In the genomic region with DNA sequence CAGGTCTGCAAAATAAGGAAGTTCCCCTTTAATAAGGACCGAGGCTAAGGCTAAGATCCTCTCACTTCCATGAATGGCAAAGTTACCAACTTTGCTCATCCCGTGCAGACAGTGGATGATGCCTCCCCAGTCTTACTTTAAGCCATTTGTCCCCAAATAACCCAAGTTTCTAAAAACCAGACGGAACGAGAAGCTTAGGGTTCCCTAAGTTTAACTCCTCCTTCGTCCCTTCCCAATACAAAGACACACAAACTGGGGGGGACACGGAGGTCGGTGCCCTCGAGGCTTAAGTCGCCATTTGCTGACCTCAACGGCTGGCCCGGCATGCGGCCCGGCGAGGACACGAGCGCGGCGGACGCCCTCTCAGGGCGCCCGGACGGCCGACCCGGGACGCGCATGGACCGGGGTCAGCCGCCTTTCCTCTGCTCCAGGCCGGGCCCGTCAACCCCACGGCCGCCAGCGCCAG, we compare ENCODE assay signal across 8 cellular contexts. TPM values are rescaled to one million over a fixed set of nuclear protein-coding genes. Genes with fewer than 3 reads are reported as not detected.
DNase-seq lines count a peak whose midpoint lies in the region; ATAC-seq and TF ChIP-seq lines count a peak whose summit lies in the region.

No MANE protein-coding gene starts in this region.

- peaks cover 20% of the 10 kb centered on the region for H3K4me1 Mint-ChIP-seq in activated CD8-positive, alpha-beta T cell treated with anti-CD3 and anti-CD28 coated beads, Interleukin-2, amount 10 ng/mL, durations not matched to agents 7 days and 5 days (ENCODE audit: low read depth)
- peaks cover 27 to 50% of the 10 kb centered on the region in 2 donors for H3K4me1 Mint-ChIP-seq in natural killer cell

- peak overlapping the region; percentile 72 for H3K4me3 Mint-ChIP-seq in activated CD8-positive, alpha-beta T cell treated with anti-CD3 and anti-CD28 coated beads, Interleukin-2, amount 10 ng/mL, durations not matched to agents 7 days and 5 days
- peak overlapping the region; percentile 86 for H3K4me3 Mint-ChIP-seq in natural killer cell

- DNase-seq in NB4 (ENCODE audit: low read depth) (peak; percentile 80), fibroblast of pulmonary artery (ENCODE audit: low read depth) (no peak), natural killer cell (no peak), GM10248 (ENCODE audit: extremely low spot score) (no peak)
- peak; percentile 31 for DNase-seq in activated CD8-positive, alpha-beta T cell treated with anti-CD3 and anti-CD28 coated beads, Interleukin-2, amount 10 ng/mL, durations not matched to agents 7 days and 5 days

- peak overlapping the region; percentile 58 for H3K27ac Mint-ChIP-seq in activated CD8-positive, alpha-beta T cell treated with anti-CD3 and anti-CD28 coated beads, Interleukin-2, amount 10 ng/mL, durations not matched to agents 7 days and 5 days
- H3K27ac Mint-ChIP-seq in natural killer cell = peak overlapping the region; percentile 68 to 93

- POLR2A ChIA-PET in activated CD8-positive, alpha-beta T cell treated with anti-CD3 and anti-CD28 coated beads, Interleukin-2, amount 10 ng/mL, durations not matched to agents 7 days and 5 days (lab: Charles Lee) = interaction anchor here (2.2 to 3.6 kb wide), 4 partner anchors 10 to 150 kb away, joined by 11 to 46 read pairs (median 16); a partner anchor contains a TSS
- POLR2A ChIA-PET in GM10248 (lab: Yijun Ruan, JAX) = no interaction called here

- ATAC-seq in HG02763 (IDR thresholded peaks at IDR 0.05; ENCODE audit: unreplicated experiment) (peak; percentile 20), natural killer cell (no peak)
- peak; percentile 1 for ATAC-seq in activated CD8-positive, alpha-beta T cell treated with anti-CD3 and anti-CD28 coated beads, Interleukin-2, amount 10 ng/mL, durations not matched to agents 7 days and 5 days

- intact Hi-C loops in natural killer cell (cut with micrococcal nuclease) = no loop called here

- TF ChIP-seq CTCF in 22Rv1 (IDR thresholded peaks at IDR 0.05) (no peak), NB4 (IDR thresholded peaks at IDR 0.05; ENCODE audit: low read depth, low read length) (no peak), fibroblast of pulmonary artery (IDR thresholded peaks at IDR 0.05; ENCODE audit: low read length, missing control alignments) (no peak), natural killer cell (IDR thresholded peaks at IDR 0.05) (no peak), GM10248 (IDR thresholded peaks at IDR 0.05; ENCODE audit: control extremely low read depth, extremely low read depth, low read depth, missing control alignments) (no peak)

- no peak for TF ChIP-seq POLR2A in NB4 (IDR thresholded peaks at IDR 0.05; ENCODE audit: extremely low read depth, insufficient read length)

- H3K27ac ChIP-seq in 22Rv1 = peak overlapping the region; percentile 80

- no peaks in the 10 kb centered on the region for H3K27me3 Mint-ChIP-seq in activated CD8-positive, alpha-beta T cell treated with anti-CD3 and anti-CD28 coated beads, Interleukin-2, amount 10 ng/mL, durations not matched to agents 7 days and 5 days (ENCODE audit: low read depth)
- no peaks in the 10 kb centered on the region for H3K27me3 Mint-ChIP-seq in natural killer cell (ENCODE audit: low read depth in 2 of 2)

- H3K36me3 Mint-ChIP-seq in activated CD8-positive, alpha-beta T cell treated with anti-CD3 and anti-CD28 coated beads, Interleukin-2, amount 10 ng/mL, durations not matched to agents 7 days and 5 days (ENCODE audit: low read depth) = peaks cover 8% of the 10 kb centered on the region
- H3K36me3 Mint-ChIP-seq in natural killer cell = no peaks in the 10 kb centered on the region

- no peaks in the 10 kb centered on the region for H3K9me3 Mint-ChIP-seq in activated CD8-positive, alpha-beta T cell treated with anti-CD3 and anti-CD28 coated beads, Interleukin-2, amount 10 ng/mL, durations not matched to agents 7 days and 5 days (ENCODE audit: insufficient read depth)
- H3K9me3 Mint-ChIP-seq in natural killer cell = no peaks in the 10 kb centered on the region

- CTCF ChIA-PET in activated CD8-positive, alpha-beta T cell treated with anti-CD3 and anti-CD28 coated beads, Interleukin-2, amount 10 ng/mL, durations not matched to agents 7 days and 5 days (lab: Charles Lee) = interaction anchor here (1.5 to 2.6 kb wide), 3 partner anchors 25 to 150 kb away, joined by 4 to 6 read pairs (median 5); a partner anchor contains a TSS
- CTCF ChIA-PET in GM10248 (lab: Yijun Ruan, JAX) = interaction anchor here (0.9 to 2.0 kb wide), 5 partner anchors 10 to 115 kb away, joined by 3 to 8 read pairs (median 4); no protein-coding TSS in a partner anchor

- peak overlapping the region; percentile 83 for H3K4me3 ChIP-seq in GM08714 (ENCODE audit: low read length)
- H3K4me3 ChIP-seq in NB4 (ENCODE audit: low read depth, low read length) = peak overlapping the region; percentile 88
- peak overlapping the region; percentile 84 for H3K4me3 ChIP-seq in fibroblast of pulmonary artery (replicated peaks; ENCODE audit: low read depth, low read length)

RNA-seq across cellular contexts. Expression of a gene that starts 0.5 kb away (rescaled TPM):
- 1 to 10 TPM; 3.5 to 4.1 TPM for total RNA-seq in activated CD8-positive, alpha-beta T cell treated with anti-CD3 and anti-CD28 coated beads, Interleukin-2, amount 10 ng/mL, durations not matched to agents 7 days and 5 days
- 1 to 10 TPM; 3.4 to 6.4 (median 5.9) TPM for total RNA-seq in natural killer cell

Comparison
In these comparisons a context has a peak if more than half of its experiments do, and no peak if none do; other contexts are left out.
1. ATAC-seq: peak in HG02763 (single experiment) and activated CD8-positive, alpha-beta T cell treated with anti-CD3 and anti-CD28 coated beads, Interleukin-2, amount 10 ng/mL, durations not matched to agents 7 days and 5 days (single experiment); none in natural killer cell (0 of 3).
2. DNase-seq: peak in NB4 (single experiment) and activated CD8-positive, alpha-beta T cell treated with anti-CD3 and anti-CD28 coated beads, Interleukin-2, amount 10 ng/mL, durations not matched to agents 7 days and 5 days (single experiment); none in fibroblast of pulmonary artery (single experiment), natural killer cell (single experiment) and GM10248 (single experiment).
3. Peak in every context shown above with its lines, with median percentiles within 50 percentile points of each other: H3K4me3 ChIP-seq.